In the genomic region with DNA sequence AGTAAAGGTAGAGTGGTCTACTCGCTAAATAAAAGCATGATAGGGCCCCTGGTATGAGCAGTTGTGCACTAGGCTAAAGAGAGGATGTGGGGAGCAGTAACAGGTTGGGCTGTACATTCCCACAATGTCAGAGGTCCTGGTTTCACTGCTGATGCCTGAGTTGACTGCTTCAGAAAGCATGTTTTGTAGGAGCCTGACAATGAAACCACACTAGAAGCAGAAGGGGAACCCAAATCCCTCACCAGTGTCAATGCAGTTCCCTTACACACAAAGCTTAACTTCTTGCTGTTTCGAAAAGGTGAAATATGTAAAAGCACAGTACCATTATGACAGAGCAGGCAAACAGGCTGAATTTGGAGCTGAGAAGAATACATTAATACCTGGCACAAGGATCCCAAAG, we compare ENCODE assay signal across 11 cellular contexts.
DNase-seq lines count a peak whose midpoint lies in the region; ATAC-seq, FAIRE-seq and TF ChIP-seq lines count a peak whose summit lies in the region.
"Had no signal": no experiment of that assay in that cellular context is flagged by ENCODE, and none has a peak within 500 bp of the region (broad histone marks: within the 10 kb centered on the region; RNA-seq: fewer than 3 reads in every experiment).

No MANE protein-coding gene starts in this region.

- peak; percentile 77 for FAIRE-seq in GM12891 (lab: Jason Lieb, UNC)

- H3K27ac Mint-ChIP-seq in activated naive CD4-positive, alpha-beta T cell treated with anti-CD3 and anti-CD28 coated beads for 36 hours, result no peak overlapping the region

- no peaks in the 10 kb centered on the region for H3K36me3 ChIP-seq in colonic mucosa
- H3K36me3 ChIP-seq: prostate gland had no signal

- peak; percentile 86 for ATAC-seq in GM19397 (IDR thresholded peaks at IDR 0.05; ENCODE audit: unreplicated experiment)
- ATAC-seq in HG02759 (IDR thresholded peaks at IDR 0.05; ENCODE audit: unreplicated experiment), result peak; percentile 66
- ATAC-seq in HG03432 (IDR thresholded peaks at IDR 0.05; ENCODE audit: unreplicated experiment), result peak; percentile 82

- H3K9me3 ChIP-seq in colonic mucosa, result no peaks in the 10 kb centered on the region
- H3K9me3 ChIP-seq: prostate gland had no signal

- TF ChIP-seq POLR2A in GM12891 (IDR thresholded peaks at IDR 0.05; ENCODE audit: low read depth, low read length), result no peak

- no peaks in the 10 kb centered on the region for H3K27me3 Mint-ChIP-seq in activated naive CD4-positive, alpha-beta T cell treated with anti-CD3 and anti-CD28 coated beads for 36 hours (ENCODE audit: low read depth)

- H3K4me3 ChIP-seq in colonic mucosa, result no peak overlapping the region
- H3K4me3 ChIP-seq: prostate gland had no signal

- no peak overlapping the region for H3K4me3 Mint-ChIP-seq in activated naive CD4-positive, alpha-beta T cell treated with anti-CD3 and anti-CD28 coated beads for 36 hours

- H3K27ac ChIP-seq in colonic mucosa, result no peak overlapping the region
- H3K27ac ChIP-seq: prostate gland had no signal

- H3K4me1 ChIP-seq in colonic mucosa, result no peaks in the 10 kb centered on the region
- H3K4me1 ChIP-seq: prostate gland had no signal

- intact Hi-C loops in colonic mucosa (cut with DNase I), result no loop called here
- intact Hi-C loops in activated naive CD4-positive, alpha-beta T cell treated with anti-CD3 and anti-CD28 coated beads for 36 hours (cut with micrococcal nuclease), result no loop called here

- H3K27me3 ChIP-seq in colonic mucosa, result no peaks in the 10 kb centered on the region

- no peak for TF ChIP-seq CTCF in colonic mucosa (IDR thresholded peaks at IDR 0.05)

- DNase-seq in GM12891 (ENCODE audit: insufficient read length, low spot score), result no peak
- DNase-seq in hypothalamus (lab: John Stamatoyannopoulos, UW), result no peak
- DNase-seq in colonic mucosa, result no peak
- no peak for DNase-seq in activated naive CD4-positive, alpha-beta T cell treated with anti-CD3 and anti-CD28 coated beads for 36 hours
- no peak for DNase-seq in AG08395 (ENCODE audit: low spot score)
- DNase-seq: RPMI8226, substantia nigra had no signal

- H3K9me3 Mint-ChIP-seq in activated naive CD4-positive, alpha-beta T cell treated with anti-CD3 and anti-CD28 coated beads for 36 hours, result peaks cover 2% of the 10 kb centered on the region

- no peaks in the 10 kb centered on the region for H3K36me3 Mint-ChIP-seq in activated naive CD4-positive, alpha-beta T cell treated with anti-CD3 and anti-CD28 coated beads for 36 hours (ENCODE audit: low read depth)

- no peak overlapping the region for H3K9ac ChIP-seq in colonic mucosa (ENCODE audit: low read depth in 2 of 2, low read length in 2 of 2)

- no peaks in the 10 kb centered on the region for H3K4me1 Mint-ChIP-seq in activated naive CD4-positive, alpha-beta T cell treated with anti-CD3 and anti-CD28 coated beads for 36 hours (ENCODE audit: low read depth)

- CTCF ChIA-PET in activated naive CD4-positive, alpha-beta T cell treated with anti-CD3 and anti-CD28 coated beads for 36 hours (lab: Charles Lee), result no interaction called here

TF ChIP-seq in GM12891, 5 proteins besides CTCF, POLR2A, EP300 and RAD21:
- TF ChIP-seq PAX5 (IDR thresholded peaks at IDR 0.05; ENCODE audit: insufficient read depth, low read length, severe bottlenecking), result no peak
- peak; percentile 64 for TF ChIP-seq SPI1 (IDR thresholded peaks at IDR 0.05; ENCODE audit: low read depth, low read length)
TF ChIP-seq in GM12891: peak in this region for 1.
